Comparison of ENCODE assay signal across 22 cellular contexts in genomic region chr10:73032536-73032935, GRCh38.
DNase-seq lines count a peak whose midpoint lies in the region; TF ChIP-seq lines count a peak whose summit lies in the region.
"Had no signal": no experiment of that assay in that cellular context is flagged by ENCODE, and none has a peak within 500 bp of the region (broad histone marks: within the 10 kb centered on the region; RNA-seq: fewer than 3 reads in every experiment).

No MANE protein-coding gene starts in this region.

- H3K27me3 Mint-ChIP-seq in H9 (ENCODE audit: low read depth) (no peaks in the 10 kb centered on the region), nephron (ENCODE audit: low read depth) (no peaks in the 10 kb centered on the region)
- H3K27me3 Mint-ChIP-seq: B cell had no signal

- H3K9me3 Mint-ChIP-seq in H9 (no peaks in the 10 kb centered on the region), nephron (no peaks in the 10 kb centered on the region)

- H4K8ac ChIP-seq in H9 (replicated peaks; ENCODE audit: insufficient read length, low read depth, low read length), result no peak overlapping the region

- WGBS in H9 (ENCODE audit: extremely low coverage, insufficient read length, low lambda C conversion rate), result no CpG with 5 or more reads among the region's 6 CpGs

- no peak overlapping the region for H3K18ac ChIP-seq in H9 (ENCODE audit: insufficient read length, low read depth, low read length)

- H3K27ac ChIP-seq in H9 (ENCODE audit: insufficient read length, low read depth, low read length) (no peak overlapping the region), caudate nucleus (ENCODE audit: low read depth, low read length) (peak overlapping the region; percentile 32)
- H3K27ac ChIP-seq: A549, C4-2B, RWPE1 had no signal

- no peaks in the 10 kb centered on the region for H3K9me3 ChIP-seq in H9 (ENCODE audit: control insufficient read depth, low read depth, low read length)
- H3K9me3 ChIP-seq: A549 had no signal

- H3K4me1 ChIP-seq in H9 (ENCODE audit: insufficient read depth, low read length), result no peaks in the 10 kb centered on the region
- H3K4me1 ChIP-seq: A549 had no signal

- TF ChIP-seq CTCF in H9 (conservative IDR thresholded peaks at IDR 0.05), result no peak
- no peak for TF ChIP-seq CTCF in nephron (IDR thresholded peaks at IDR 0.05; ENCODE audit: unreplicated experiment in 3 of 3)

- no peak overlapping the region for H3K14ac ChIP-seq in H9 (ENCODE audit: insufficient read depth, low read length)

- H3K23me2 ChIP-seq in H9 (ENCODE audit: insufficient read length, low read depth, low read length, poor library complexity, severe bottlenecking), result no peaks in the 10 kb centered on the region

- DNase-seq in H9 (no peak), caudate nucleus (lab: John Stamatoyannopoulos, UW) (peak in 1 of 61 donors; percentile 3), retina (peak; percentile 14), DMS114 treated with DMSO at 0.1 percent for 48 hours (lab: John Stamatoyannopoulos, UW; ENCODE audit: unreplicated experiment) (no peak), NCI-H446 treated with DMSO at 0.1 percent for 48 hours (lab: John Stamatoyannopoulos, UW) (no peak), NOMO-1 (lab: John Stamatoyannopoulos, UW; ENCODE audit: unreplicated experiment in 2 of 2) (no peak)
- DNase-seq: Calu3, DMS153, DND-41, HCEC 1CT, KBM-7, NCI-H1105 treated with DMSO at 0.1 percent for 48 hours, NCI-H146, NCI-H1930, NCI-H2107, NCI-H526 treated with DMSO at 0.1 percent for 48 hours, SHP77 had no signal

- H2AK5ac ChIP-seq in H9 (ENCODE audit: insufficient read length, low read length), result no peak overlapping the region

- H2BK12ac ChIP-seq in H9 (ENCODE audit: insufficient read length, low read depth, low read length), result no peak overlapping the region

- H3K36me3 Mint-ChIP-seq in H9 (ENCODE audit: insufficient read depth in 1 of 3, low read depth in 3 of 3) (peaks cover 3 to 28% (median 15%) of the 10 kb centered on the region in 3 experiments; a peak in 6 of 7 replicates), nephron (ENCODE audit: low read depth) (peaks cover 61% of the 10 kb centered on the region)

- H3K56ac ChIP-seq in H9 (ENCODE audit: insufficient read length, low read depth, low read length), result no peak overlapping the region

- peaks cover 4% of the 10 kb centered on the region for H3K79me1 ChIP-seq in H9 (ENCODE audit: insufficient read depth, low read depth, low read length, poor library complexity, severe bottlenecking)

- H4K5ac ChIP-seq in H9 (ENCODE audit: insufficient read length, low read depth, low read length), result no peak overlapping the region

- H3K27ac Mint-ChIP-seq in H9, result peak overlapping the region in 2 of 3 experiments; percentile 16 to 27; a peak in 2 of 7 replicates
- H3K27ac Mint-ChIP-seq in nephron, result peak overlapping the region; percentile 67 to 77 (median 69)
- H3K27ac Mint-ChIP-seq: B cell had no signal

- no peak overlapping the region for H2BK5ac ChIP-seq in H9 (ENCODE audit: insufficient read length, low read length)

- H4K20me1 ChIP-seq in H9 (ENCODE audit: control insufficient read depth, insufficient read depth, insufficient read length), result no peaks in the 10 kb centered on the region

- no peaks in the 10 kb centered on the region for H3K4me1 Mint-ChIP-seq in H9
- no peaks in the 10 kb centered on the region for H3K4me1 Mint-ChIP-seq in nephron
- H3K4me1 Mint-ChIP-seq: B cell had no signal

- no peak overlapping the region for H3K9ac ChIP-seq in H9 (ENCODE audit: extremely low read depth, insufficient read length, low read length)

- no peak overlapping the region for H2BK20ac ChIP-seq in H9 (ENCODE audit: low read depth, low read length, poor library complexity, severe bottlenecking)

- H2BK15ac ChIP-seq in H9 (ENCODE audit: low read depth, low read length), result no peak overlapping the region

- H3K4ac ChIP-seq in H9 (ENCODE audit: low read depth, low read length), result no peak overlapping the region

- no peak overlapping the region for H2BK120ac ChIP-seq in H9 (ENCODE audit: low read depth, low read length, poor library complexity, severe bottlenecking)

- H3T11ph ChIP-seq in H9 (ENCODE audit: low read length), result no peak overlapping the region

- H3K27me3 ChIP-seq in H9 (ENCODE audit: insufficient read depth, low read length), result no peaks in the 10 kb centered on the region

- H3K23ac ChIP-seq in H9 (ENCODE audit: insufficient read length, low read depth, low read length), result no peak overlapping the region

- H3K79me2 ChIP-seq in H9 (ENCODE audit: insufficient read depth, low read length), result no peaks in the 10 kb centered on the region

- no peak overlapping the region for H3K4me2 ChIP-seq in H9 (ENCODE audit: insufficient read depth, insufficient read length, low read length)
- H3K4me2 ChIP-seq: A549 had no signal

- H3K4me3 Mint-ChIP-seq in H9, result no peak overlapping the region
- no peak overlapping the region for H3K4me3 Mint-ChIP-seq in nephron
- H3K4me3 Mint-ChIP-seq: B cell had no signal

- H2AFZ ChIP-seq in H9 (ENCODE audit: low read length), result no peak overlapping the region

- no peak overlapping the region for H4K91ac ChIP-seq in H9 (ENCODE audit: insufficient read length, low read depth, low read length)
